8 cellular contexts compared by ENCODE assay signal in the genomic region with DNA sequence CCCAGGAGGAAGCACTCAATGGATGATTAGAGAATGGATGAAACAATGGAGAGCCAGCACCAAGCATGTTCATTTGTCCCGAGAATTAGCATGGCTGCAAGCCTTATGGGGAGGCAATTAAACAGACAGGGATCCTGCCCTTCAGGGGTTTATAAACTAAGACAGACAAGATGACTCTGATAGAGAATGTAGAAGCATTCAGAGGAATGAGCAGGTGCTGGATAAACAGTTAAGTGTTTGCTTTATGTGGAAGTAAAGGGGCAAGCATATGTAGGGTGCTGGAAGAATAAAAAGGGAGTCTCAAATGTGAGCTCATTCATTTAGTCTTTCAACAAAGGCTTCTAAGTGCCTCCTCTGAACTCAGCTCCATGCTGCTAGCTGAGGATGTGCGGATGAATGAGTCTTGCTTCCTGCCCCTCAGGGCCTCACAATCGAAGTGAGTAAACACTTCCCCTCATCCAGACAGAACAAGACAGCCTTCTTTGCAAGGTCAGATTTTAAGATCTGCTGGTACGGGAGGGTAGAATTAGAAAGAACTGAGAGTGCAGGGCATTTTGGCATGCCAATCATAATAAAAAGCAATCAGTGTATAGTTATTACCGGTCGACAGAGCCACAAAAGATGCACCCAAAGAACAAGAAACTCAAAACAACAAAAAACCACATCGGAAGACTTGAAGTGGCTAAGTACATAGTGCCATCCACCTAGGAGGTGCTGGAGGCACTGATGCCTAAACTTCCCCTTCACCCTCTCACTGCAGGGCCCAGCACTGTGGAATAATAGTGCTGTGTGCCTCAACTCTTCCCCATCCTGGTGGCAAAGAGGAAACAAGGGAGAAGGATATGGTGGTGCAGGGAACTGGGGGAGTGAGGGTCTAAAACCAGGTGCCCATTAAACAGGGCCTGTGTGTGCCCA.
DNase-seq lines count a peak whose midpoint lies in the region; ATAC-seq and TF ChIP-seq lines count a peak whose summit lies in the region.

No MANE protein-coding gene starts in this region.

- intact Hi-C loops in left lung (cut with DNase I) = no loop called here

- ATAC-seq in GM18502 (IDR thresholded peaks at IDR 0.05; ENCODE audit: poor library complexity, unreplicated experiment) (peak; percentile 94), GM21529 (IDR thresholded peaks at IDR 0.05; ENCODE audit: unreplicated experiment) (peak; percentile 86), left lung (no peak)

- H3K27ac ChIP-seq in left lung = no peak overlapping the region

- H3K9me3 ChIP-seq in left lung = no peaks in the 10 kb centered on the region

- no peaks in the 10 kb centered on the region for H3K27me3 ChIP-seq in left lung

- no peaks in the 10 kb centered on the region for H3K4me1 ChIP-seq in left lung

- DNase-seq in M059J (ENCODE audit: low read depth) (peak; percentile 74), iris pigment epithelial cell (ENCODE audit: low read depth) (peak; percentile 33), ecto neural progenitor cell (ENCODE audit: low spot score) (no peak), OCI-M2 (lab: John Stamatoyannopoulos, UW; ENCODE audit: unreplicated experiment) (no peak), left lung (no peak), mesenteric fat pad (ENCODE audit: low spot score) (no peak)

- H3K4me3 ChIP-seq in left lung = no peak overlapping the region

- no peaks in the 10 kb centered on the region for H3K36me3 ChIP-seq in left lung

- TF ChIP-seq CTCF in left lung (IDR thresholded peaks at IDR 0.05) = no peak

Comparison
In these comparisons a context has a peak if more than half of its experiments do, and no peak if none do; other contexts are left out.
1. DNase-seq: peak in M059J (single experiment) and iris pigment epithelial cell (single experiment); none in ecto neural progenitor cell (single experiment), OCI-M2 (single experiment), left lung (0 of 2) and mesenteric fat pad (single experiment).